In the genomic region with DNA sequence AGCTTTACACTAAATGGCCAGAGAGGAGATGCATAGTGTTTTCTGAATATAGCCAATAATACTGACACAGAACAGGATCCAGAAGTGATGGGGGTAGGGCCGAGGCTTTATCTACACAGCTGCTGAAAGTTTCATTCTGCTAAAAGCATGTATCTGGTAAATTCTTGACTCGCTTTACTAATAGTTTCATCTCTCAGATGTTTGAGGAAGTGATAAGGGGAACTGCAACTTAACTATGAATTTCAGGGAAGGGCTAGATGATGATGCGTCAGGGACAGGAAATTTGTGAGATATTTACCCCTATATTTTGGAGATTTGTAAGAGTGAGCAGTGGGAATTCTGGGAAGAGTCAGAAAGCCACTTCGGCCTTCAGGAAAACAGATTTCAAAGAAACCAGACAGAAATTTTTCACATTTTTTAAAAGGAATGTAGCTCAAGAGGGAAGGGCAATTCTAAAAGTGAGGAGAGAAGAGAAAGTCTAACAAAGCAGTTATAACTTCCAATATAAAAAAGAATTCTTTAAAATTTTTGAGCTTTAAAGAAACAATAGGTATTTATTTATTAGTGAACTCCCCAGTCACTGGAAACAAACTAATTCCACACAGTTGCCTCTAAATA, we compare ENCODE assay signal across 8 cellular contexts.
A peak's percentile ranks its signal among the peaks of the same experiment; 100 is the strongest.
DNase-seq lines count a peak whose midpoint lies in the region; ATAC-seq and TF ChIP-seq lines count a peak whose summit lies in the region.

No MANE protein-coding gene starts in this region.

- intact Hi-C loops in activated CD8-positive, alpha-beta T cell treated with anti-CD3 and anti-CD28 coated beads for 36 hours (cut with micrococcal nuclease), result no loop called here

- no peaks in the 10 kb centered on the region for H3K27me3 Mint-ChIP-seq in activated CD8-positive, alpha-beta T cell treated with anti-CD3 and anti-CD28 coated beads for 36 hours
- H3K27me3 Mint-ChIP-seq in activated CD8-positive, alpha-beta T cell treated with anti-CD3 and anti-CD28 coated beads, Interleukin-2, amount 10 ng/mL, durations not matched to agents 7 days and 5 days (ENCODE audit: low read depth), result peaks cover 4% of the 10 kb centered on the region

- H3K4me2 ChIP-seq in trophoblast cell (ENCODE audit: low read length), result peak overlapping the region; percentile 7

- no peak overlapping the region for H2BK12ac ChIP-seq in trophoblast cell (ENCODE audit: low read length)

- H2AFZ ChIP-seq in trophoblast cell (ENCODE audit: insufficient read depth, low read length, poor library complexity), result no peak overlapping the region

- no peak overlapping the region for H3K4me3 ChIP-seq in trophoblast cell (ENCODE audit: low read depth, low read length)

- H3K36me3 Mint-ChIP-seq in activated CD8-positive, alpha-beta T cell treated with anti-CD3 and anti-CD28 coated beads for 36 hours (ENCODE audit: low read depth), result no peaks in the 10 kb centered on the region
- H3K36me3 Mint-ChIP-seq in activated CD8-positive, alpha-beta T cell treated with anti-CD3 and anti-CD28 coated beads, Interleukin-2, amount 10 ng/mL, durations not matched to agents 7 days and 5 days (ENCODE audit: low read depth), result no peaks in the 10 kb centered on the region

- no peaks in the 10 kb centered on the region for H3K9me3 ChIP-seq in trophoblast cell (ENCODE audit: insufficient read depth, low read depth, low read length)

- H3K4me3 Mint-ChIP-seq in activated CD8-positive, alpha-beta T cell treated with anti-CD3 and anti-CD28 coated beads for 36 hours, result no peak overlapping the region
- H3K4me3 Mint-ChIP-seq in activated CD8-positive, alpha-beta T cell treated with anti-CD3 and anti-CD28 coated beads, Interleukin-2, amount 10 ng/mL, durations not matched to agents 7 days and 5 days, result no peak overlapping the region

- peak; percentile 6 for DNase-seq in activated CD8-positive, alpha-beta T cell treated with anti-CD3 and anti-CD28 coated beads for 36 hours
- no peak for DNase-seq in activated CD8-positive, alpha-beta T cell treated with anti-CD3 and anti-CD28 coated beads, Interleukin-2, amount 10 ng/mL, durations not matched to agents 7 days and 5 days
- DNase-seq in NOMO-1 (lab: John Stamatoyannopoulos, UW; ENCODE audit: unreplicated experiment in 2 of 2) (peak; percentile 34 to 91), trophoblast cell (peak; percentile 25 to 83), NCI-H146 treated with DMSO at 0.1 percent for 48 hours (lab: John Stamatoyannopoulos, UW; ENCODE audit: unreplicated experiment) (no peak), iPS-NIHi7 (ENCODE audit: extremely low spot score) (no peak)
- DNase-seq in activated CD4-positive, CD25-positive, alpha-beta regulatory T cell (lab: John Stamatoyannopoulos, UW), result no peak

- H3K14ac ChIP-seq in trophoblast cell (ENCODE audit: low read length), result no peak overlapping the region

- peaks cover 10% of the 10 kb centered on the region for H3K4me1 Mint-ChIP-seq in activated CD8-positive, alpha-beta T cell treated with anti-CD3 and anti-CD28 coated beads for 36 hours (ENCODE audit: low read depth)
- no peaks in the 10 kb centered on the region for H3K4me1 Mint-ChIP-seq in activated CD8-positive, alpha-beta T cell treated with anti-CD3 and anti-CD28 coated beads, Interleukin-2, amount 10 ng/mL, durations not matched to agents 7 days and 5 days (ENCODE audit: low read depth)

- H3K23ac ChIP-seq in trophoblast cell (ENCODE audit: low read length), result no peak overlapping the region

- POLR2A ChIA-PET in activated CD8-positive, alpha-beta T cell treated with anti-CD3 and anti-CD28 coated beads for 36 hours (lab: Charles Lee), result no interaction called here
- POLR2A ChIA-PET in activated CD8-positive, alpha-beta T cell treated with anti-CD3 and anti-CD28 coated beads, Interleukin-2, amount 10 ng/mL, durations not matched to agents 7 days and 5 days (lab: Charles Lee), result no interaction called here

- CTCF ChIA-PET in activated CD8-positive, alpha-beta T cell treated with anti-CD3 and anti-CD28 coated beads for 36 hours (lab: Charles Lee), result interaction anchor here (1.2 to 1.6 kb wide), 2 partner anchors 13 to 71 kb away, joined by 3 read pairs; no protein-coding TSS in a partner anchor
- CTCF ChIA-PET in activated CD8-positive, alpha-beta T cell treated with anti-CD3 and anti-CD28 coated beads, Interleukin-2, amount 10 ng/mL, durations not matched to agents 7 days and 5 days (lab: Charles Lee), result no interaction called here

- no peak for TF ChIP-seq CTCF in activated CD8-positive, alpha-beta T cell treated with anti-CD3 and anti-CD28 coated beads for 36 hours (IDR thresholded peaks at IDR 0.05)

- H2BK120ac ChIP-seq in trophoblast cell (ENCODE audit: insufficient read depth, low read length, poor library complexity), result no peak overlapping the region

- H3K79me1 ChIP-seq in trophoblast cell (ENCODE audit: low read length), result peaks cover 3% of the 10 kb centered on the region

- no peaks in the 10 kb centered on the region for H3K27me3 ChIP-seq in trophoblast cell (ENCODE audit: insufficient read depth, low read length)

- H3K9me3 Mint-ChIP-seq in activated CD8-positive, alpha-beta T cell treated with anti-CD3 and anti-CD28 coated beads for 36 hours, result no peaks in the 10 kb centered on the region
- no peaks in the 10 kb centered on the region for H3K9me3 Mint-ChIP-seq in activated CD8-positive, alpha-beta T cell treated with anti-CD3 and anti-CD28 coated beads, Interleukin-2, amount 10 ng/mL, durations not matched to agents 7 days and 5 days (ENCODE audit: insufficient read depth)

- no peaks in the 10 kb centered on the region for H3K36me3 ChIP-seq in trophoblast cell (ENCODE audit: control insufficient read depth in 1 of 2, insufficient read depth in 2 of 2, low read length in 2 of 2)

- H3K9ac ChIP-seq in trophoblast cell (ENCODE audit: low read length), result no peak overlapping the region

- H3K79me2 ChIP-seq in trophoblast cell (ENCODE audit: control insufficient read depth, insufficient read depth, low read length, poor library complexity), result peaks cover 2% of the 10 kb centered on the region

- H3K18ac ChIP-seq in trophoblast cell (ENCODE audit: low read length), result no peak overlapping the region

- WGBS in trophoblast cell (ENCODE audit: extremely low coverage, insufficient coverage, insufficient read length), result no CpG with 5 or more reads among the region's 4 CpGs

- H3K4ac ChIP-seq in trophoblast cell (ENCODE audit: low read depth, low read length), result no peak overlapping the region

- ATAC-seq in activated CD8-positive, alpha-beta T cell treated with anti-CD3 and anti-CD28 coated beads for 36 hours, result no peak
- no peak for ATAC-seq in activated CD8-positive, alpha-beta T cell treated with anti-CD3 and anti-CD28 coated beads, Interleukin-2, amount 10 ng/mL, durations not matched to agents 7 days and 5 days
- peak; percentile 98 for ATAC-seq in HG02798 (IDR thresholded peaks at IDR 0.05; ENCODE audit: poor library complexity, unreplicated experiment)

- H4K8ac ChIP-seq in trophoblast cell (ENCODE audit: low read depth, low read length), result no peak overlapping the region

- H3K27ac Mint-ChIP-seq in activated CD8-positive, alpha-beta T cell treated with anti-CD3 and anti-CD28 coated beads for 36 hours, result no peak overlapping the region
- H3K27ac Mint-ChIP-seq in activated CD8-positive, alpha-beta T cell treated with anti-CD3 and anti-CD28 coated beads, Interleukin-2, amount 10 ng/mL, durations not matched to agents 7 days and 5 days, result no peak overlapping the region

- no peak overlapping the region for H4K12ac ChIP-seq in trophoblast cell (ENCODE audit: low read depth, low read length)

- H3K4me1 ChIP-seq in trophoblast cell (ENCODE audit: control insufficient read depth in 1 of 2, insufficient read depth in 2 of 2, low read length in 2 of 2), result peaks cover 0 to 5% of the 10 kb centered on the region in 2 experiments

- H4K91ac ChIP-seq in trophoblast cell (ENCODE audit: low read depth, low read length), result no peak overlapping the region

- H2BK5ac ChIP-seq in trophoblast cell (ENCODE audit: low read depth, low read length, poor library complexity), result no peak overlapping the region

- no peak overlapping the region for H2AK5ac ChIP-seq in trophoblast cell (ENCODE audit: low read length)

- peak overlapping the region; percentile 64 for H3K27ac ChIP-seq in trophoblast cell (ENCODE audit: low read depth, low read length)

Comparison
In these comparisons a context has a peak if more than half of its experiments do, and no peak if none do; other contexts are left out.
1. DNase-seq: peak in activated CD8-positive, alpha-beta T cell treated with anti-CD3 and anti-CD28 coated beads for 36 hours (single experiment), NOMO-1 (2 of 2) and trophoblast cell (2 of 2); none in activated CD8-positive, alpha-beta T cell treated with anti-CD3 and anti-CD28 coated beads, Interleukin-2, amount 10 ng/mL, durations not matched to agents 7 days and 5 days (single experiment), NCI-H146 treated with DMSO at 0.1 percent for 48 hours (single experiment), iPS-NIHi7 (single experiment) and activated CD4-positive, CD25-positive, alpha-beta regulatory T cell (0 of 4).